In genomic region chr2:159515482-159515881, GRCh38 we compare ENCODE assay signal across 8 cellular contexts.
DNase-seq lines count a peak whose midpoint lies in the region; ATAC-seq, FAIRE-seq and TF ChIP-seq lines count a peak whose summit lies in the region.

No MANE protein-coding gene starts in this region.

- no peak overlapping the region for H3K4me2 ChIP-seq in K562 (ENCODE audit: insufficient read depth, low read length)

- H4K20me1 ChIP-seq in K562 (replicated peaks; ENCODE audit: control insufficient read depth, insufficient read depth, low read length) = no peaks in the 10 kb centered on the region

- no peak for TF ChIP-seq EP300 in K562 (IDR thresholded peaks at IDR 0.05; ENCODE audit: low read length)

- no peak for TF ChIP-seq POLR2A in K562 (conservative IDR thresholded peaks at IDR 0.05)

- H3K9me3 Mint-ChIP-seq in CD14-positive monocyte (peaks cover 0 to 2% (median 0%) of the 10 kb centered on the region in 7 donors), mesothelial cell of epicardium (peaks cover 6% of the 10 kb centered on the region), nephron progenitor cell (peaks cover 5% of the 10 kb centered on the region)

- DNase-seq in CD14-positive monocyte (ENCODE audit: low spot score) = no peak
- DNase-seq in K562 (ENCODE audit: extremely low read depth in 1 of 4, low spot score in 3 of 4) = no peak
- no peak for DNase-seq in mesothelial cell of epicardium (ENCODE audit: low spot score in 2 of 2, unreplicated experiment in 2 of 2)
- DNase-seq in NCI-H2227 treated with DMSO at 0.1 percent for 48 hours (lab: John Stamatoyannopoulos, UW) = no peak
- DNase-seq in nephron progenitor cell = no peak
- no peak for DNase-seq in GM13976 (ENCODE audit: low spot score)
- DNase-seq in NCI-H187 treated with DMSO at 0.1 percent for 48 hours (lab: John Stamatoyannopoulos, UW) = no peak

- intact Hi-C loops in CD14-positive monocyte (cut with micrococcal nuclease) = no loop called here
- intact Hi-C loops in K562 (cut with micrococcal nuclease) = loop anchor here (5.0 kb wide), 1 partner anchor 102 kb away; the partner anchor contains the start of gene BAZ2B

- no peak for FAIRE-seq in K562 (lab: Jason Lieb, UNC)

- no peaks in the 10 kb centered on the region for H3K79me2 ChIP-seq in K562 (ENCODE audit: control insufficient read depth, insufficient read depth, low read length)

- H3K36me3 Mint-ChIP-seq in CD14-positive monocyte (peaks cover 0 to 3% of the 10 kb centered on the region in 2 donors), mesothelial cell of epicardium (peaks cover 5% of the 10 kb centered on the region), nephron progenitor cell (ENCODE audit: low read depth) (peaks cover 9% of the 10 kb centered on the region)

- no peak overlapping the region for H2AFZ ChIP-seq in K562 (ENCODE audit: low read depth, low read length)

- H3K4me3 Mint-ChIP-seq in CD14-positive monocyte = peak overlapping the region; percentile 44 to 83
- H3K4me3 Mint-ChIP-seq in mesothelial cell of epicardium = peak overlapping the region; percentile 46
- no peak overlapping the region for H3K4me3 Mint-ChIP-seq in nephron progenitor cell

- WGBS in K562 (ENCODE audit: insufficient coverage, low coverage, missing lambda C conversion rate) = 83% methylated on average over 1 of the region's 1 CpG

- H3K9me3 ChIP-seq in HUES48 (ENCODE audit: control insufficient read depth, insufficient read depth, low read length) = no peaks in the 10 kb centered on the region
- no peaks in the 10 kb centered on the region for H3K9me3 ChIP-seq in K562 (replicated peaks; ENCODE audit: control insufficient read depth, insufficient read depth, low read depth, low read length)

- POLR2A ChIA-PET in K562 (lab: Yijun Ruan, JAX) = interaction anchor here (0.6 to 1.4 kb wide), 2 partner anchors 9 to 90 kb away, joined by 3 to 4 read pairs; no protein-coding TSS in a partner anchor

- H3K9me1 ChIP-seq in K562 (ENCODE audit: control insufficient read depth, insufficient read depth, low read length) = no peaks in the 10 kb centered on the region

- TF ChIP-seq RAD21 in K562 (CRISPR knock-in tag; conservative IDR thresholded peaks at IDR 0.05 in 1 of 2, IDR thresholded peaks at IDR 0.05 in 1 of 2) = no peak

- H3K27me3 Mint-ChIP-seq in CD14-positive monocyte (ENCODE audit: low read depth in 3 of 3) = no peaks in the 10 kb centered on the region
- H3K27me3 Mint-ChIP-seq in mesothelial cell of epicardium (ENCODE audit: low read depth) = no peaks in the 10 kb centered on the region
- no peaks in the 10 kb centered on the region for H3K27me3 Mint-ChIP-seq in nephron progenitor cell (ENCODE audit: low read depth, poor library complexity)

- H3K27ac ChIP-seq in HUES48 (ENCODE audit: low read depth, low read length) (peak overlapping the region; percentile 90), K562 (ENCODE audit: extremely low read depth, low read depth, low read length) (no peak overlapping the region; the same call in 2 of the 3 replicates)

- H3K4me3 ChIP-seq in HUES48 (ENCODE audit: low read depth, low read length) = no peak overlapping the region
- no peak overlapping the region for H3K4me3 ChIP-seq in K562

- H3K9ac ChIP-seq in HUES48 (ENCODE audit: low read depth, low read length) = no peak overlapping the region
- no peak overlapping the region; a peak in 1 of 4 replicates for H3K9ac ChIP-seq in K562 (ENCODE audit: insufficient read depth in 1 of 2, low read depth in 2 of 2, low read length in 2 of 2)

- H3K4me1 Mint-ChIP-seq in CD14-positive monocyte (peaks cover 17% of the 10 kb centered on the region), mesothelial cell of epicardium (peaks cover 45% of the 10 kb centered on the region), nephron progenitor cell (peaks cover 22% of the 10 kb centered on the region)

- in situ Hi-C loops in K562 (cut with MboI) = no loop called here
- in situ Hi-C loops in GM13976 (cut with MboI; ENCODE audit: low sequenced_read_pairs, unreplicated experiment) = no loop called here

- no peaks in the 10 kb centered on the region for H3K36me3 ChIP-seq in HUES48 (ENCODE audit: control insufficient read depth, insufficient read depth, low read length)
- no peaks in the 10 kb centered on the region for H3K36me3 ChIP-seq in K562 (ENCODE audit: control insufficient read depth, insufficient read depth, low read length)

- CTCF ChIA-PET in K562 (lab: Yijun Ruan, JAX; ENCODE audit: low intra/inter-chr PET ratio) = no interaction called here

- H3K27ac Mint-ChIP-seq in CD14-positive monocyte = peak overlapping the region; percentile 66 to 92 (median 89)
- H3K27ac Mint-ChIP-seq in mesothelial cell of epicardium = peak overlapping the region; percentile 78
- H3K27ac Mint-ChIP-seq in nephron progenitor cell = no peak overlapping the region

- H3K4me1 ChIP-seq in HUES48 (ENCODE audit: control insufficient read depth, insufficient read depth, low read length) = peaks cover 16% of the 10 kb centered on the region
- H3K4me1 ChIP-seq in K562 (replicated peaks in 1 of 2; ENCODE audit: control insufficient read depth in 2 of 2, insufficient read depth in 2 of 2, low read length in 2 of 2) = peaks cover 0 to 7% of the 10 kb centered on the region in 2 experiments; a peak in 1 of 5 replicates

- ATAC-seq in K562 = no peak

- TF ChIP-seq CTCF in CD14-positive monocyte (IDR thresholded peaks at IDR 0.05) (no peak), K562 (IDR thresholded peaks at IDR 0.05 in 2 of 3, conservative IDR thresholded peaks at IDR 0.05 in 1 of 3; ENCODE audit: insufficient read depth in 2 of 3, low read depth in 1 of 3, low read length in 3 of 3) (no peak), mesothelial cell of epicardium (IDR thresholded peaks at IDR 0.05; ENCODE audit: unreplicated experiment) (no peak), nephron progenitor cell (IDR thresholded peaks at IDR 0.05) (no peak), GM13976 (IDR thresholded peaks at IDR 0.05; ENCODE audit: borderline replicate concordance, control extremely low read depth, extremely low read depth, insufficient read depth, missing control alignments) (no peak)

- no peaks in the 10 kb centered on the region for H3K27me3 ChIP-seq in HUES48 (ENCODE audit: control insufficient read depth, insufficient read depth, low read length)
- no peaks in the 10 kb centered on the region for H3K27me3 ChIP-seq in K562 (ENCODE audit: control insufficient read depth in 2 of 2, insufficient read depth in 2 of 2, low read length in 2 of 2)

- BruUV-seq in K562 (replicated peaks; lab: Mats Ljungman, UMichigan) = no TSS peak

TF ChIP-seq in K562, 482 proteins besides CTCF, POLR2A, EP300 and RAD21:
- TF ChIP-seq FOXJ2 (tag; IDR thresholded peaks at IDR 0.05) (no peak), ZKSCAN8 (CRISPR knock-in tag; IDR thresholded peaks at IDR 0.05) (0 out of 2 replicates have a peak, but pooled peaks have one; percentile 9), PYGO2 (tag; IDR thresholded peaks at IDR 0.05) (no peak)
